11 cellular contexts compared by ENCODE assay signal in the genomic region with DNA sequence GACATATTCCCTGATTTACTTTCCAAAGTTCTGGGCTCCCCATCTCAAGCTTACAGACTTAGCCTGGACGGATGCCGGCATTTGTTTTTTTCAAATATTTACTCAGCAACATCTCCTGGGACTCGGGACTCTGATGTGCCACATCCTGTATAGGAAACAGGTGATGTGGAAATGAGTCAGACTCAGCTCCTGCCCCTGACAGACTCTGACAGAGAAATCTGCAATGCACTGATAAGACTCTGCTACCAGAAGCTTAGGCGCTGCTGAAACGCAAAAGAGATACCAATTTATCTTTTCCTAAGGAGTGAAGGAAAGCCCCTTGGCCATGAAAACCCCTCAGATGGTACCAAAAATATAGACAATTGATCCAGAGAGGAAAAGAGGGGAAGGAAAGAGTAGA. TPM values are rescaled to one million over a fixed set of nuclear protein-coding genes. Genes with fewer than 3 reads are reported as not detected.
DNase-seq lines count a peak whose midpoint lies in the region; ATAC-seq and TF ChIP-seq lines count a peak whose summit lies in the region.
"Had no signal": no experiment of that assay in that cellular context is flagged by ENCODE, and none has a peak within 500 bp of the region (broad histone marks: within the 10 kb centered on the region; RNA-seq: fewer than 3 reads in every experiment).

No MANE protein-coding gene starts in this region.

- no peaks in the 10 kb centered on the region for H3K27me3 ChIP-seq in Caco-2 (replicated peaks; ENCODE audit: control insufficient read depth, insufficient read depth, low read length)
- H3K27me3 ChIP-seq: tibial nerve had no signal

- peak overlapping the region; percentile 13 for H3K4me3 Mint-ChIP-seq in activated T-cell treated with anti-CD3 and anti-CD28 coated beads, Interleukin-2, amount 50 U/mL, for 24 hours
- H3K4me3 Mint-ChIP-seq in natural killer cell treated with Interleukin-12 subunit alpha and Interleukin-12 subunit beta and Interleukin-15 and Interleukin-18, amount 100 ng/mL, for 72 hours: peak overlapping the region; percentile 73
- no peak overlapping the region for H3K4me3 Mint-ChIP-seq in Caco-2 (ENCODE audit: unreplicated experiment)

- H3K4me1 ChIP-seq in Caco-2: no peaks in the 10 kb centered on the region
- H3K4me1 ChIP-seq: HAP-1, tibial nerve had no signal

- no peaks in the 10 kb centered on the region for H3K9me3 ChIP-seq in Caco-2
- H3K9me3 ChIP-seq: HAP-1, tibial nerve had no signal

- no TSS peak for BruUV-seq in Caco-2 (replicated peaks; lab: Mats Ljungman, UMichigan)

- peak overlapping the region; percentile 39 for H3K27ac Mint-ChIP-seq in activated T-cell treated with anti-CD3 and anti-CD28 coated beads, Interleukin-2, amount 50 U/mL, for 24 hours
- H3K27ac Mint-ChIP-seq in natural killer cell treated with Interleukin-12 subunit alpha and Interleukin-12 subunit beta and Interleukin-15 and Interleukin-18, amount 100 ng/mL, for 72 hours: peak overlapping the region in 1 of 2 donors; percentile 17
- H3K27ac Mint-ChIP-seq in Caco-2 (ENCODE audit: unreplicated experiment): no peak overlapping the region

- CTCF ChIA-PET in Caco-2 (lab: Charles Lee): no interaction called here

- peaks cover 3% of the 10 kb centered on the region for H3K9me3 Mint-ChIP-seq in activated T-cell treated with anti-CD3 and anti-CD28 coated beads, Interleukin-2, amount 50 U/mL, for 24 hours
- peaks cover 8% of the 10 kb centered on the region for H3K9me3 Mint-ChIP-seq in natural killer cell treated with Interleukin-12 subunit alpha and Interleukin-12 subunit beta and Interleukin-15 and Interleukin-18, amount 100 ng/mL, for 72 hours
- peaks cover 10% of the 10 kb centered on the region for H3K9me3 Mint-ChIP-seq in Caco-2 (ENCODE audit: unreplicated experiment)

- no peaks in the 10 kb centered on the region for H3K36me3 Mint-ChIP-seq in activated T-cell treated with anti-CD3 and anti-CD28 coated beads, Interleukin-2, amount 50 U/mL, for 24 hours (ENCODE audit: low read depth)
- peaks cover 5% of the 10 kb centered on the region for H3K36me3 Mint-ChIP-seq in natural killer cell treated with Interleukin-12 subunit alpha and Interleukin-12 subunit beta and Interleukin-15 and Interleukin-18, amount 100 ng/mL, for 72 hours
- no peaks in the 10 kb centered on the region for H3K36me3 Mint-ChIP-seq in Caco-2 (ENCODE audit: insufficient read depth, unreplicated experiment)

- ATAC-seq in HG02840 (IDR thresholded peaks at IDR 0.05; ENCODE audit: low FRiP score, unreplicated experiment): peak; percentile 43
- peak; percentile 73 to 80 for ATAC-seq in natural killer cell treated with Interleukin-12 subunit alpha and Interleukin-12 subunit beta and Interleukin-15 and Interleukin-18, amount 100 ng/mL, for 72 hours
- ATAC-seq in GM19467 (IDR thresholded peaks at IDR 0.05; ENCODE audit: unreplicated experiment): no peak

- H3K36me3 ChIP-seq in Caco-2 (ENCODE audit: control insufficient read depth, insufficient read depth, low read length): no peaks in the 10 kb centered on the region
- H3K36me3 ChIP-seq: HAP-1, tibial nerve had no signal

- POLR2A ChIA-PET in Caco-2 (lab: Charles Lee): no interaction called here

- H3K27me3 Mint-ChIP-seq in activated T-cell treated with anti-CD3 and anti-CD28 coated beads, Interleukin-2, amount 50 U/mL, for 24 hours: peaks cover 31% of the 10 kb centered on the region
- peaks cover 45 to 54% of the 10 kb centered on the region in 2 donors for H3K27me3 Mint-ChIP-seq in natural killer cell treated with Interleukin-12 subunit alpha and Interleukin-12 subunit beta and Interleukin-15 and Interleukin-18, amount 100 ng/mL, for 72 hours
- peaks cover 14% of the 10 kb centered on the region for H3K27me3 Mint-ChIP-seq in Caco-2 (ENCODE audit: insufficient read depth, unreplicated experiment)

- DNase-seq in activated T-cell treated with anti-CD3 and anti-CD28 coated beads, Interleukin-2, amount 50 U/mL, for 24 hours: no peak
- DNase-seq in activated T-cell treated with anti-CD3 and anti-CD28 coated beads for 4 hours (no peak), SW 1271 (lab: John Stamatoyannopoulos, UW) (peak; percentile 39 to 64), Caco-2 (no peak)
- DNase-seq in natural killer cell treated with Interleukin-12 subunit alpha and Interleukin-12 subunit beta and Interleukin-15 and Interleukin-18, amount 100 ng/mL, for 72 hours (ENCODE audit: low spot score): no peak
- no peak for DNase-seq in effector CD8-positive, alpha-beta T cell (lab: John Stamatoyannopoulos, UW)

- TF ChIP-seq CTCF in Caco-2 (IDR thresholded peaks at IDR 0.05; ENCODE audit: insufficient read depth in 1 of 2, low read depth in 1 of 2, low read length in 1 of 2, severe bottlenecking in 1 of 2, unreplicated experiment in 1 of 2): no peak

- no peak overlapping the region for H3K4me3 ChIP-seq in Caco-2 (ENCODE audit: low read depth, low read length)
- H3K4me3 ChIP-seq: HAP-1, skin epidermis, tibial nerve had no signal

- intact Hi-C loops in Caco-2 (cut with micrococcal nuclease; ENCODE audit: unreplicated experiment): no loop called here

- peaks cover 54% of the 10 kb centered on the region for H3K4me1 Mint-ChIP-seq in activated T-cell treated with anti-CD3 and anti-CD28 coated beads, Interleukin-2, amount 50 U/mL, for 24 hours (ENCODE audit: low read depth)
- H3K4me1 Mint-ChIP-seq in natural killer cell treated with Interleukin-12 subunit alpha and Interleukin-12 subunit beta and Interleukin-15 and Interleukin-18, amount 100 ng/mL, for 72 hours (ENCODE audit: low read depth in 2 of 2): peaks cover 45 to 54% of the 10 kb centered on the region in 2 donors
- H3K4me1 Mint-ChIP-seq in Caco-2 (ENCODE audit: low read depth, unreplicated experiment): no peaks in the 10 kb centered on the region

RNA-seq across cellular contexts. Expression of a gene that starts 16.2 kb away (rescaled TPM):
- total RNA-seq in natural killer cell treated with Interleukin-12 subunit alpha and Interleukin-12 subunit beta and Interleukin-15 and Interleukin-18, amount 100 ng/mL, for 72 hours: 10 to 100 TPM; 18.4 to 48.0 TPM
- not detected in 2 replicates for total RNA-seq in Caco-2 (2022)
- total RNA-seq: tibial nerve had no signal

RNA-seq across cellular contexts. Expression of a gene that starts 45.7 kb away (rescaled TPM):
- total RNA-seq in natural killer cell treated with Interleukin-12 subunit alpha and Interleukin-12 subunit beta and Interleukin-15 and Interleukin-18, amount 100 ng/mL, for 72 hours: not detected
- 7.1 and 8.6 TPM in 2 replicates for total RNA-seq in Caco-2 (2022)

RNA-seq across cellular contexts. Expression of a gene that starts 54.7 kb away (rescaled TPM):
- total RNA-seq in natural killer cell treated with Interleukin-12 subunit alpha and Interleukin-12 subunit beta and Interleukin-15 and Interleukin-18, amount 100 ng/mL, for 72 hours: 1 to 10 TPM in 1 of 2 donors, not detected in 1; 2.5 TPM
- not detected in 2 replicates for total RNA-seq in Caco-2 (2022)

RNA-seq across cellular contexts. Expression of a gene that starts 55.3 kb away (rescaled TPM):
- total RNA-seq in natural killer cell treated with Interleukin-12 subunit alpha and Interleukin-12 subunit beta and Interleukin-15 and Interleukin-18, amount 100 ng/mL, for 72 hours: 1 to 10 TPM; 6.0 to 9.9 TPM
- total RNA-seq in Caco-2 (2022): 6.7 and 6.9 TPM in 2 replicates

Comparison
In these comparisons a context has a peak if more than half of its experiments do, and no peak if none do; other contexts are left out.
1. DNase-seq: peak in SW 1271 (2 of 2); none in activated T-cell treated with anti-CD3 and anti-CD28 coated beads, Interleukin-2, amount 50 U/mL, for 24 hours (single experiment), activated T-cell treated with anti-CD3 and anti-CD28 coated beads for 4 hours (single experiment), natural killer cell treated with Interleukin-12 subunit alpha and Interleukin-12 subunit beta and Interleukin-15 and Interleukin-18, amount 100 ng/mL, for 72 hours (single experiment), Caco-2 (0 of 2) and effector CD8-positive, alpha-beta T cell (single experiment).
2. RNA of a gene that starts 16.2 kb away (total RNA-seq): 18.4 to 48.0 TPM in natural killer cell treated with Interleukin-12 subunit alpha and Interleukin-12 subunit beta and Interleukin-15 and Interleukin-18, amount 100 ng/mL, for 72 hours; not detected in Caco-2; every median in the first group is over 10 times any median in the second.